In the genomic region with DNA sequence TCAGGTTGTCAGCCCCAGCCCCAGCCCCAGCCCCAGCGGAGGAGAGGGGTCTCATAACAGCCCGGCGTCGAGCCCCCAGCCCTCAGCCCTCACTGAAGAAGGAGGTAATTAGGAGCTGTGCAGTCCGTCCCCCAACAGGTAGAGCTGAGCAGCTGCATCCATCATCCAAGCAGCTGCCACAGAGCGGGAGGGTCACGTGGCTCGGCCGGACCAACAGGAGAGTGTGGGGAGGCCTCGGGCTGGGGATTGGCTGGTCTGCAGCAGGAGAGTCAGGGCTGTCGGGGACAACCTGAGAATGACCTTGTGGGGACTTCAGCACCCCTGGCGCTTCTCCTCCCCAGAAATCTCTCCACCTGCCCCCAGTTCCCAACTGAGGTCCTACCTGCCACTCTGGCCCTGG, we compare ENCODE assay signal across 7 cellular contexts. TPM values are rescaled to one million over a fixed set of nuclear protein-coding genes. Genes with fewer than 3 reads are reported as not detected.
DNase-seq lines count a peak whose midpoint lies in the region; ATAC-seq and TF ChIP-seq lines count a peak whose summit lies in the region.

No MANE protein-coding gene starts in this region.

- no peaks in the 10 kb centered on the region for H3K79me2 ChIP-seq in GM23338 (replicated peaks; ENCODE audit: insufficient read depth)

- H2BK15ac ChIP-seq in neuronal stem cell (ENCODE audit: low read length): no peak overlapping the region

- H3K9ac ChIP-seq in neuronal stem cell (ENCODE audit: low read depth, low read length, poor library complexity): no peak overlapping the region

- ATAC-seq in GM18502 (IDR thresholded peaks at IDR 0.05; ENCODE audit: poor library complexity, unreplicated experiment) (peak; percentile 58), GM23338 (peak; percentile 97)
- ATAC-seq in activated CD8-positive, alpha-beta T cell treated with anti-CD3 and anti-CD28 coated beads, Interleukin-2, amount 10 ng/mL, durations not matched to agents 7 days and 5 days: peak; percentile 69

- H2AFZ ChIP-seq in GM23338 (peak overlapping the region; percentile 99), neuronal stem cell (ENCODE audit: low read length) (peak overlapping the region; percentile 76)

- no peak overlapping the region for H2BK5ac ChIP-seq in neuronal stem cell (ENCODE audit: low read length)

- no peaks in the 10 kb centered on the region for H3K79me1 ChIP-seq in neuronal stem cell (ENCODE audit: low read depth, low read length)

- no peak overlapping the region for H2BK120ac ChIP-seq in neuronal stem cell (ENCODE audit: low read depth, low read length)

- H3K27me3 ChIP-seq in GM23338 (ENCODE audit: insufficient read depth): peaks cover 35% of the 10 kb centered on the region
- H3K27me3 ChIP-seq in neuronal stem cell (ENCODE audit: control insufficient read depth in 3 of 3, insufficient read depth in 3 of 3, low read depth in 1 of 3, low read length in 3 of 3): peaks cover 0 to 93% (median 0%) of the 10 kb centered on the region in 3 experiments
- H3K27me3 ChIP-seq in ovary: no peaks in the 10 kb centered on the region

- TF ChIP-seq CTCF in GM23338 (conservative IDR thresholded peaks at IDR 0.05; ENCODE audit: low read depth in 2 of 2): peak in 1 of 2 experiments; percentile 21; a peak in 3 of 4 replicates
- TF ChIP-seq CTCF in ovary (IDR thresholded peaks at IDR 0.05): no peak

- no peak overlapping the region for H2AK5ac ChIP-seq in neuronal stem cell (ENCODE audit: low read depth, low read length)

- H4K20me1 ChIP-seq in GM23338 (replicated peaks; ENCODE audit: insufficient read depth): no peaks in the 10 kb centered on the region

- H3K27me3 Mint-ChIP-seq in GM23338 (ENCODE audit: insufficient read depth, low read depth, poor library complexity): peaks cover 33% of the 10 kb centered on the region
- H3K27me3 Mint-ChIP-seq in activated CD8-positive, alpha-beta T cell treated with anti-CD3 and anti-CD28 coated beads, Interleukin-2, amount 10 ng/mL, durations not matched to agents 7 days and 5 days (ENCODE audit: low read depth): peaks cover 5% of the 10 kb centered on the region

- H3K36me3 ChIP-seq in GM23338 (ENCODE audit: insufficient read depth) (no peaks in the 10 kb centered on the region), neuronal stem cell (replicated peaks in 1 of 2; ENCODE audit: control insufficient read depth in 2 of 2, insufficient read depth in 2 of 2, low read length in 2 of 2) (no peaks in the 10 kb centered on the region), ovary (no peaks in the 10 kb centered on the region)

- H3K4me3 ChIP-seq in GM23338: peak overlapping the region; percentile 40; the same call in 1 of the 2 replicates
- no peak overlapping the region for H3K4me3 ChIP-seq in neuronal stem cell (ENCODE audit: low read length in 2 of 2)
- no peak overlapping the region for H3K4me3 ChIP-seq in ovary

- POLR2A ChIA-PET in activated CD8-positive, alpha-beta T cell treated with anti-CD3 and anti-CD28 coated beads, Interleukin-2, amount 10 ng/mL, durations not matched to agents 7 days and 5 days (lab: Charles Lee): no interaction called here

- no peaks in the 10 kb centered on the region for H3F3A ChIP-seq in GM23338 (replicated peaks; ENCODE audit: low read depth)

- no peaks in the 10 kb centered on the region for H3K9me2 ChIP-seq in GM23338 (ENCODE audit: insufficient read depth)

- TF ChIP-seq POLR2A in ovary (IDR thresholded peaks at IDR 0.05): no peak

- H3K4me2 ChIP-seq in GM23338 (peak overlapping the region; percentile 70), neuronal stem cell (ENCODE audit: insufficient read depth, low read length, poor library complexity, severe bottlenecking) (peak overlapping the region; percentile 29)

- H3K4me3 Mint-ChIP-seq in GM23338: peak overlapping the region; percentile 25; the same call in 2 of the 3 replicates
- H3K4me3 Mint-ChIP-seq in activated CD8-positive, alpha-beta T cell treated with anti-CD3 and anti-CD28 coated beads, Interleukin-2, amount 10 ng/mL, durations not matched to agents 7 days and 5 days: no peak overlapping the region

- no peak overlapping the region for H3K23ac ChIP-seq in neuronal stem cell (ENCODE audit: low read depth, low read length, poor library complexity)

- H3K14ac ChIP-seq in neuronal stem cell (ENCODE audit: low read length): no peak overlapping the region

- H3K9me3 ChIP-seq in neuronal stem cell (replicated peaks in 1 of 2; ENCODE audit: control insufficient read depth in 2 of 2, insufficient read depth in 1 of 2, low read depth in 1 of 2, low read length in 2 of 2) (peaks cover 0 to 2% of the 10 kb centered on the region in 2 donors), ovary (no peaks in the 10 kb centered on the region)

- no peak overlapping the region for H3K27ac ChIP-seq in GM23338 (ENCODE audit: low read depth)
- H3K27ac ChIP-seq in neuronal stem cell (replicated peaks; ENCODE audit: low read length): no peak overlapping the region
- no peak overlapping the region for H3K27ac ChIP-seq in ovary

- no peak overlapping the region for H3K18ac ChIP-seq in neuronal stem cell (ENCODE audit: low read length)

- intact Hi-C loops in posterior vena cava (cut with DNase I) (no loop called here), ovary (cut with DNase I) (no loop called here)

- H3K4ac ChIP-seq in neuronal stem cell (ENCODE audit: low read length): no peak overlapping the region

- DNase-seq in GM23338 (ENCODE audit: low spot score) (peak; percentile 94), NCI-H1436 treated with DMSO at 0.1 percent for 48 hours (lab: John Stamatoyannopoulos, UW) (peak; percentile 61), neuronal stem cell (ENCODE audit: low spot score) (no peak), posterior vena cava (ENCODE audit: low spot score) (no peak), ovary (no peak)
- no peak for DNase-seq in activated CD8-positive, alpha-beta T cell treated with anti-CD3 and anti-CD28 coated beads, Interleukin-2, amount 10 ng/mL, durations not matched to agents 7 days and 5 days

- no peak overlapping the region for H3K27ac Mint-ChIP-seq in GM23338
- H3K27ac Mint-ChIP-seq in activated CD8-positive, alpha-beta T cell treated with anti-CD3 and anti-CD28 coated beads, Interleukin-2, amount 10 ng/mL, durations not matched to agents 7 days and 5 days: no peak overlapping the region

- no peak overlapping the region for H4K8ac ChIP-seq in neuronal stem cell (ENCODE audit: low read depth, low read length)

- H4K91ac ChIP-seq in neuronal stem cell (ENCODE audit: low read depth, low read length, poor library complexity): no peak overlapping the region

- peaks cover 18% of the 10 kb centered on the region for H3K4me1 ChIP-seq in GM23338 (ENCODE audit: insufficient read depth)
- peaks cover 5 to 8% of the 10 kb centered on the region in 2 donors for H3K4me1 ChIP-seq in neuronal stem cell (ENCODE audit: control insufficient read depth in 2 of 2, insufficient read depth in 1 of 2, low read depth in 1 of 2, low read length in 2 of 2)
- H3K4me1 ChIP-seq in ovary (ENCODE audit: insufficient read depth): no peaks in the 10 kb centered on the region

- CTCF ChIA-PET in activated CD8-positive, alpha-beta T cell treated with anti-CD3 and anti-CD28 coated beads, Interleukin-2, amount 10 ng/mL, durations not matched to agents 7 days and 5 days (lab: Charles Lee): interaction anchor here (2.1 kb wide), 1 partner anchor 14 kb away, joined by 5 read pairs; no protein-coding TSS in a partner anchor

- WGBS in neuronal stem cell (ENCODE audit: extremely low coverage in 2 of 2, insufficient read length in 2 of 2, insufficient replicate concordance in 1 of 2), 2 donors: no CpG with 5 or more reads among the region's 12 CpGs
- WGBS in ovary, 3 donors: 14 to 30% (median 26%) methylated on average over 12 of the region's 12 CpGs

- H2BK12ac ChIP-seq in neuronal stem cell (ENCODE audit: low read length): no peak overlapping the region

- no peak for TF ChIP-seq EP300 in ovary (IDR thresholded peaks at IDR 0.05)

- H3K36me3 Mint-ChIP-seq in GM23338 (ENCODE audit: low read depth): no peaks in the 10 kb centered on the region
- H3K36me3 Mint-ChIP-seq in activated CD8-positive, alpha-beta T cell treated with anti-CD3 and anti-CD28 coated beads, Interleukin-2, amount 10 ng/mL, durations not matched to agents 7 days and 5 days (ENCODE audit: low read depth): no peaks in the 10 kb centered on the region

- H3K4me1 Mint-ChIP-seq in GM23338: peaks cover 60% of the 10 kb centered on the region
- H3K4me1 Mint-ChIP-seq in activated CD8-positive, alpha-beta T cell treated with anti-CD3 and anti-CD28 coated beads, Interleukin-2, amount 10 ng/mL, durations not matched to agents 7 days and 5 days (ENCODE audit: low read depth): no peaks in the 10 kb centered on the region

- H3K9me3 Mint-ChIP-seq in GM23338: no peaks in the 10 kb centered on the region
- no peaks in the 10 kb centered on the region for H3K9me3 Mint-ChIP-seq in activated CD8-positive, alpha-beta T cell treated with anti-CD3 and anti-CD28 coated beads, Interleukin-2, amount 10 ng/mL, durations not matched to agents 7 days and 5 days (ENCODE audit: insufficient read depth)

TF ChIP-seq in GM23338, 12 proteins besides CTCF, POLR2A, EP300 and RAD21 (continues in another document):
- TF ChIP-seq EZH2 (IDR thresholded peaks at IDR 0.05; ENCODE audit: low read depth, unreplicated experiment): no peak

RNA-seq across cellular contexts. Expression of gene SMUG1, which starts 29.6 kb away (rescaled TPM):
- total RNA-seq in GM23338 (2014; rRNA removed; shearing (Covaris generic)): 19.6 and 23.8 TPM in 2 replicates
- polyA plus RNA-seq in GM23338 (2016; fragmentation: Nextera tagmentation; extraction: Ambion mirVana) (21.8 and 23.1 TPM in 2 replicates), ovary (10 to 100 TPM; 17.8 to 30.2 TPM)
- 10 to 100 TPM; 21.5 to 22.8 TPM for total RNA-seq in activated CD8-positive, alpha-beta T cell treated with anti-CD3 and anti-CD28 coated beads, Interleukin-2, amount 10 ng/mL, durations not matched to agents 7 days and 5 days
- 18.0 TPM for polyA plus RNA-seq in neuronal stem cell (2013, experiment 1 of 2)
- 16.7 TPM for polyA plus RNA-seq in neuronal stem cell (2013, experiment 2 of 2)
- total RNA-seq in posterior vena cava (10 to 100 TPM; 21.2 to 25.7 TPM), ovary (10 to 100 TPM; 22.8 to 32.2 (median 26.6) TPM)

Comparison
In these comparisons a context has a peak if more than half of its experiments do, and no peak if none do; other contexts are left out.
1. DNase-seq: peak in GM23338 (single experiment) and NCI-H1436 treated with DMSO at 0.1 percent for 48 hours (single experiment); none in activated CD8-positive, alpha-beta T cell treated with anti-CD3 and anti-CD28 coated beads, Interleukin-2, amount 10 ng/mL, durations not matched to agents 7 days and 5 days (single experiment), neuronal stem cell (single experiment), posterior vena cava (single experiment) and ovary (0 of 5).
2. Peak in every context shown above with its lines, with median percentiles within 50 percentile points of each other: ATAC-seq.